Comparison of ENCODE assay signal across 22 cellular contexts in the genomic region with DNA sequence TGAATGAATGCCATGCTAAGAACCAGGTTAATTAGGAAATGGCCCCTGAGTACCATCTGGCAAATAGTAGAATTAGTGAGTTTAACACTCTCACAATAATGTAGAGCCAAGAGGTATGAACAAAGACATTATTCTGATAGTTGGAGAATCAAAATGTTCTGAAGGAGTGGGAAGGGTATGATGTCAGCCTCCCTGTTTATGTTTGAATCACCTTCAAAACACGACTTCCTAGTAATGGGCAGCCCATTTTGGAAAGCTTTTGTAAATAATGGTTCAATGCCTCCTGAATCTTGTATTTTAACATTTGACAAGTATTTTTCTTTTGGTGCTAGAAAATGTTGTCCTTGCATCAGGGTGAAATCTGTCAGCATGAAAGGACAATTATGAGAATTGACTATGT.
"Had no signal": no experiment of that assay in that cellular context is flagged by ENCODE, and none has a peak within 500 bp of the region (broad histone marks: within the 10 kb centered on the region; RNA-seq: fewer than 3 reads in every experiment).

No MANE protein-coding gene starts in this region.

- H3K36me3 ChIP-seq: gastroesophageal sphincter, left ventricle myocardium inferior, lower lobe of right lung, pancreas, suprapubic skin, thyroid gland had no signal

- H3K4me3 ChIP-seq: gastroesophageal sphincter, left ventricle myocardium inferior, lower lobe of right lung, pancreas, smooth muscle cell, suprapubic skin, thyroid gland had no signal

- DNase-seq: cortex of kidney; effector memory CD8-positive, alpha-beta T cell; immature natural killer cell; kidney; left cardiac atrium; left ventricle myocardium inferior; lower lobe of right lung; occipital lobe; pancreas; right cardiac atrium; stimulated activated CD4-positive, alpha-beta T cell treated with anti-CD3 and anti-CD28 coated beads, Interleukin-2, amount 100 ng/mL, for 48 hours; stimulated activated naive CD8-positive, alpha-beta T cell treated with anti-CD3 and anti-CD28 coated beads, Interleukin-15, Interleukin-2, amounts not matched to agents 100 U/mL and 50 U/mL, for 24 hours; thyroid gland had no signal

- H3K9me3 ChIP-seq: gastroesophageal sphincter, left ventricle myocardium inferior, lower lobe of right lung, pancreas, suprapubic skin, thyroid gland had no signal

- H3K27me3 ChIP-seq: gastroesophageal sphincter, pancreas, suprapubic skin, thyroid gland had no signal

- H3K36me3 Mint-ChIP-seq: immature natural killer cell, memory B cell, mesothelial cell of epicardium, type B pancreatic cell had no signal

- H3K27ac Mint-ChIP-seq: effector memory CD8-positive, alpha-beta T cell; immature natural killer cell; memory B cell; mesothelial cell of epicardium; natural killer cell treated with Interleukin-12 subunit alpha and Interleukin-12 subunit beta and Interleukin-15 and Interleukin-18, amount 100 ng/mL, for 72 hours; progenitor cell of endocrine pancreas; type B pancreatic cell had no signal

- FAIRE-seq: kidney, pancreas, urothelium cell line had no signal

- H3K4me3 Mint-ChIP-seq: effector memory CD8-positive, alpha-beta T cell; immature natural killer cell; memory B cell; mesothelial cell of epicardium; natural killer cell treated with Interleukin-12 subunit alpha and Interleukin-12 subunit beta and Interleukin-15 and Interleukin-18, amount 100 ng/mL, for 72 hours; type B pancreatic cell had no signal

- H3K4me2 ChIP-seq: smooth muscle cell had no signal

- H3K4me1 ChIP-seq: left ventricle myocardium inferior, lower lobe of right lung, suprapubic skin, thyroid gland had no signal

- ATAC-seq: effector memory CD8-positive, alpha-beta T cell; gastroesophageal sphincter; left cardiac atrium; lower lobe of right lung; natural killer cell treated with Interleukin-12 subunit alpha and Interleukin-12 subunit beta and Interleukin-15 and Interleukin-18, amount 100 ng/mL, for 72 hours; pancreas; right cardiac atrium; stimulated activated naive CD8-positive, alpha-beta T cell treated with anti-CD3 and anti-CD28 coated beads, Interleukin-15, Interleukin-2, amounts not matched to agents 100 U/mL and 50 U/mL, for 24 hours had no signal

- H3K27me3 Mint-ChIP-seq: effector memory CD8-positive, alpha-beta T cell; memory B cell; natural killer cell treated with Interleukin-12 subunit alpha and Interleukin-12 subunit beta and Interleukin-15 and Interleukin-18, amount 100 ng/mL, for 72 hours; progenitor cell of endocrine pancreas; type B pancreatic cell had no signal

- H3K27ac ChIP-seq: gastroesophageal sphincter, left ventricle myocardium inferior, lower lobe of right lung, pancreas, suprapubic skin, thyroid gland had no signal

- H3K9me3 Mint-ChIP-seq: effector memory CD8-positive, alpha-beta T cell; memory B cell; mesothelial cell of epicardium; type B pancreatic cell had no signal

- H3K4me1 Mint-ChIP-seq: immature natural killer cell, memory B cell had no signal
